In the genomic region with DNA sequence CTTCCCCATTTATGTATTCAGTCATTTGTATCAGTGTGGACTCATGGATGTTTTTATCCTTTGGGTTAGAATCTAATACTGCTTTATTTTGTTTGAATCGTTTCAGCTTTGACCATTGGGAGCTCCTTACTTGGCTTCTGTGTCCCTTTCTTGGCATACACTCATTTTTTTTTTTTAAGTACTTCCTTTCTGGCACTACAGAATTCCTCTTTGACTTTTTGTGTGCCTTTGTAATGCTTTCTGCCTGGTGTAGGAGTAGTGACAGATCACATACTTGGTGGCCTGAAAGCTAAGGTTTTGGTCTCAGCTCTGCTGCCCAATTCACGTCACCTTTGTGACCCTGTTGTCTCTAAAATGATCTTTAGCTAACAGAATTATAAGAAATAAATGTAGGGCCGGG, we compare ENCODE assay signal across 1 cellular context.
TF ChIP-seq lines count a peak whose summit lies in the region.

No MANE protein-coding gene starts in this region.

TF ChIP-seq in endothelial cell of umbilical vein, 7 proteins besides CTCF, POLR2A, EP300 and RAD21 (continued from another document):
- TF ChIP-seq, protein P1, sequence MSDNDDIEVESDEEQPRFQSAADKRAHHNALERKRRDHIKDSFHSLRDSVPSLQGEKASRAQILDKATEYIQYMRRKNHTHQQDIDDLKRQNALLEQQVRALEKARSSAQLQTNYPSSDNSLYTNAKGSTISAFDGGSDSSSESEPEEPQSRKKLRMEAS (IDR thresholded peaks at IDR 0.05; ENCODE audit: insufficient read depth, insufficient read length), result no peak
- no peak for TF ChIP-seq JUN (IDR thresholded peaks at IDR 0.05; ENCODE audit: borderline replicate concordance, insufficient read depth, insufficient read length, low read depth)
- TF ChIP-seq FOS (IDR thresholded peaks at IDR 0.05; ENCODE audit: borderline replicate concordance, insufficient read depth, low read length), result no peak
- no peak for TF ChIP-seq POLR2AphosphoS5 (IDR thresholded peaks at IDR 0.05; ENCODE audit: insufficient read depth, low read depth, low read length)
- no peak for TF ChIP-seq EZH2 (IDR thresholded peaks at IDR 0.05; ENCODE audit: borderline replicate concordance, low read depth, low read length, severe bottlenecking)
